Comparison of ENCODE assay signal across 1 cellular context in the genomic region with DNA sequence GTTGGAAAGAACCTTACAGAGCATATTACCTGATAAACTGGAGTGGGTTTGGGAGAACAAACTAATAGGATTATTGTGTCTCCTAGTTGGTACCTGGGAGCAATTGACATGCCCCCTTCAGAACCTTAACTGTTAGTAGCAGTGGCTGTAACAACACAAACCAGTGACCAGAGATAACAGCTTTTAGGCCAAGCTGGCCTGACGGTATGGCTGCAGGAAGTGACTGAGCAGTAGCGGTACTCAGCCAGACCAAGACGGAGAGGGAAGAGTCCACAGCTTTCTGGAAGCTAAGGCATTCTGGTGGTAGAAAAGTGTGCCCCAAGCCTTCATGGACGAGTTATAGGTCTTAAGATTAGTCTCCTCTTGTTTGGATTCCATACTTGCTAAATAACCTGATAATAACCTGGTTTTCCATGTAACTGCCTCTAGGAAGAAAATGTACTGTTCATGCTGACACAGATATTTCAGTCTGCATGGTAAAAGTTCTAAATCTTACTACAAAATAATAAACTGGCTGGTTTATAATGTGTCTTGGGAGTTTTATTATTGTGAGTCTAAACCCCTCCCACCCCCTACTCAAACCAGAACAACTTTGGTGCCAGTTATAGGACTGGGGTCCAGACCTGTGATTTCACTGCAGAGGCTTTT.
TF ChIP-seq lines count a peak whose summit lies in the region.

No MANE protein-coding gene starts in this region.

TF ChIP-seq in A549, 52 proteins besides CTCF, POLR2A, EP300 and RAD21:
- TF ChIP-seq TP53 (CRISPR knock-in tag; IDR thresholded peaks at IDR 0.05) (peak; percentile 61; the same call in 1 of the 2 replicates), KDM1A (IDR thresholded peaks at IDR 0.05; ENCODE audit: low read depth) (no peak)
